13 cellular contexts compared by ENCODE assay signal in the genomic region with DNA sequence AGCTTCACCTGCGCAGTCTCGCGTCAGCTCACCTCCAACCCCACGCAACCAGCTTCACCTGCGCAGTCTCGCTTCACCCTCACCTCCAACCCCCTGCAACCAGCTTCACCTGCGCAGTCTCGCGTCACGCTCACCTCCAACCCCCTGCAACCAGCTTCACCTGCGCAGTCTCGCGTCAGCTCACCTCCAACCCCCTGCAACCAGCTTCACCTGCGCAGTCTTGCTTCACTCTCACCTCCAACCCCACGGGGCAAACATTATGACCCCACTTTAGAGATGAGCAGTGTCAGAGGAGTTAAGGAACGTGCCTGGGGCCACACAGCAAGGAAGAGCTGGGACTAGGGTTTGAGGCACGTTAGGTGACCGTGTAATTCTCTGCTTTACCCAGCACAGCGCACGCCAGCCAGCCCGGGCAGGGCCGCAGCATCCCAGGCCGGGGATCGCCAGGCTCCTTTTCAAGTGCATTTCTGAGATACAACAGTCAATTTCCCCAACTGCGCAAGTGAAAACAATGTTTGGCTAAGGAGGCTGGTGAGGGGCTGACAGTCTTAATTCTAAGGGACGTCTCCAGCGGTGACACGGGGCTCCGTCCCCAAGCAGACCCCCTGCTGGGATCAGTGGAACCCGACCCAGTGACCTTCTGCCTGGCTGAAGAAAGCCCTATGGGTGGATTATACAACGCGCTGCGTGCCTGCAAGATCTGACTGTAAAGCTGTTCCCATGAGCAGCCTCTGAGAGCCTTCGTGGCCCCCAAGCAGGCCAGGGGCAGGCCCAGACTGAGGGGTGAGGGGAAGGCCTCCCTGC. TPM values are rescaled to one million over a fixed set of nuclear protein-coding genes. Genes with fewer than 3 reads are reported as not detected.
DNase-seq lines count a peak whose midpoint lies in the region; ATAC-seq, FAIRE-seq and TF ChIP-seq lines count a peak whose summit lies in the region.
"Had no signal": no experiment of that assay in that cellular context is flagged by ENCODE, and none has a peak within 500 bp of the region (broad histone marks: within the 10 kb centered on the region; RNA-seq: fewer than 3 reads in every experiment).

No MANE protein-coding gene starts in this region.

- intact Hi-C loops in HepG2 (cut with micrococcal nuclease; ENCODE audit: unreplicated experiment), result no loop called here
- intact Hi-C loops in right lobe of liver (cut with DNase I), result no loop called here
- intact Hi-C loops in psoas muscle (cut with DNase I), result loop anchor here in 1 of 2 donors (5.0 kb wide), 1 partner anchor 60 kb away; no protein-coding TSS in a partner anchor

- DNase-seq in HepG2 (ENCODE audit: low spot score) (no peak), right lobe of liver (no peak), endodermal cell (no peak), osteoblast (ENCODE audit: insufficient read length, low spot score, missing footprints) (no peak), psoas muscle (no peak), kidney tubule cell (ENCODE audit: low spot score) (no peak)
- DNase-seq: activated naive CD4-positive, alpha-beta T cell treated with anti-CD3 and anti-CD28 coated beads for 36 hours; DMS153 had no signal

- 86% methylated on average over 28 of the region's 34 CpGs for WGBS in HepG2 (ENCODE audit: low lambda C conversion rate)
- WGBS in right lobe of liver (ENCODE audit: insufficient coverage, low coverage, low lambda C conversion rate, missing lambda C conversion rate), result 97% methylated on average over 17 of the region's 34 CpGs
- WGBS in endodermal cell (ENCODE audit: insufficient coverage in 1 of 2, insufficient read length in 1 of 2), 2 experiments, result 88 to 89% methylated on average over 26 to 34 of the region's 34 CpGs
- 77 to 89% (median 83%) methylated on average over 34 of the region's 34 CpGs for WGBS in psoas muscle, 3 donors

- TF ChIP-seq EP300 in HepG2 (IDR thresholded peaks at IDR 0.05; ENCODE audit: low read depth in 2 of 2, low read length in 2 of 2), result no peak
- no peak for TF ChIP-seq EP300 in HepG2 (CRISPR knock-in tag; IDR thresholded peaks at IDR 0.05; ENCODE audit: borderline replicate concordance)

- no peak for TF ChIP-seq POLR2A in HepG2 (IDR thresholded peaks at IDR 0.05; ENCODE audit: insufficient read depth in 1 of 2, low read depth in 2 of 2, low read length in 2 of 2)
- TF ChIP-seq POLR2A in right lobe of liver (IDR thresholded peaks at IDR 0.05), result no peak

- H3K36me3 Mint-ChIP-seq in endodermal cell (ENCODE audit: low read depth), result no peaks in the 10 kb centered on the region
- H3K36me3 Mint-ChIP-seq: natural killer cell treated with Interleukin-12 subunit alpha and Interleukin-12 subunit beta and Interleukin-15 and Interleukin-18, amount 100 ng/mL, for 72 hours had no signal

- TF ChIP-seq RAD21 in HepG2 (CRISPR knock-in tag; IDR thresholded peaks at IDR 0.05), result no peak

- TF ChIP-seq CTCF in HepG2 (CRISPR knock-in tag; IDR thresholded peaks at IDR 0.05), result no peak
- no peak for TF ChIP-seq CTCF in right lobe of liver (IDR thresholded peaks at IDR 0.05)
- TF ChIP-seq CTCF in endodermal cell (conservative IDR thresholded peaks at IDR 0.05), result no peak
- no peak for TF ChIP-seq CTCF in osteoblast (IDR thresholded peaks at IDR 0.05; ENCODE audit: extremely low read depth, low read depth, low read length)
- no peak for TF ChIP-seq CTCF in psoas muscle (IDR thresholded peaks at IDR 0.05)

- H3K9me3 ChIP-seq in HepG2 (ENCODE audit: low read length) (no peaks in the 10 kb centered on the region), right lobe of liver (no peaks in the 10 kb centered on the region), endodermal cell (ENCODE audit: control insufficient read depth, low read length) (no peaks in the 10 kb centered on the region), osteoblast (ENCODE audit: low read depth, low read length) (no peaks in the 10 kb centered on the region), psoas muscle (no peaks in the 10 kb centered on the region)

- H3K36me3 ChIP-seq in HepG2 (replicated peaks in 1 of 2; ENCODE audit: control insufficient read depth in 1 of 2, insufficient read depth in 2 of 2, low read length in 2 of 2) (no peaks in the 10 kb centered on the region), right lobe of liver (no peaks in the 10 kb centered on the region), endodermal cell (ENCODE audit: control insufficient read depth, insufficient read depth, low read length) (no peaks in the 10 kb centered on the region), osteoblast (ENCODE audit: insufficient read depth, low read length) (no peaks in the 10 kb centered on the region), psoas muscle (ENCODE audit: insufficient read depth in 1 of 2, low read depth in 1 of 2) (no peaks in the 10 kb centered on the region)

- H3K4me2 ChIP-seq in HepG2 (ENCODE audit: low read depth, low read length) (peak overlapping the region; percentile 55), osteoblast (ENCODE audit: insufficient read depth, low read length) (peak overlapping the region; percentile 34)

- H3K4me1 ChIP-seq in HepG2 (ENCODE audit: insufficient read depth, low read length) (peaks cover 57% of the 10 kb centered on the region), right lobe of liver (no peaks in the 10 kb centered on the region), endodermal cell (ENCODE audit: control insufficient read depth, insufficient read depth, low read length) (no peaks in the 10 kb centered on the region), osteoblast (ENCODE audit: insufficient read depth, low read length) (peaks cover 39% of the 10 kb centered on the region), psoas muscle (no peaks in the 10 kb centered on the region)

- H2AFZ ChIP-seq in HepG2 (ENCODE audit: low read length), result no peak overlapping the region
- peak overlapping the region; percentile 82 for H2AFZ ChIP-seq in osteoblast (ENCODE audit: low read length)

- H3K27ac Mint-ChIP-seq in endodermal cell, result peak overlapping the region; percentile 17
- H3K27ac Mint-ChIP-seq: activated naive CD4-positive, alpha-beta T cell treated with anti-CD3 and anti-CD28 coated beads for 36 hours; natural killer cell treated with Interleukin-12 subunit alpha and Interleukin-12 subunit beta and Interleukin-15 and Interleukin-18, amount 100 ng/mL, for 72 hours had no signal

- H4K20me1 ChIP-seq in HepG2 (ENCODE audit: insufficient read depth, low read length) (no peaks in the 10 kb centered on the region), osteoblast (ENCODE audit: insufficient read depth, low read length) (no peaks in the 10 kb centered on the region)

- H3K27me3 Mint-ChIP-seq in endodermal cell (ENCODE audit: insufficient read depth), result no peaks in the 10 kb centered on the region
- H3K27me3 Mint-ChIP-seq: natural killer cell treated with Interleukin-12 subunit alpha and Interleukin-12 subunit beta and Interleukin-15 and Interleukin-18, amount 100 ng/mL, for 72 hours had no signal

- H3K4me3 Mint-ChIP-seq in endodermal cell, result no peak overlapping the region
- H3K4me3 Mint-ChIP-seq: activated naive CD4-positive, alpha-beta T cell treated with anti-CD3 and anti-CD28 coated beads for 36 hours; natural killer cell treated with Interleukin-12 subunit alpha and Interleukin-12 subunit beta and Interleukin-15 and Interleukin-18, amount 100 ng/mL, for 72 hours had no signal

- H3K9me3 Mint-ChIP-seq in endodermal cell, result no peaks in the 10 kb centered on the region
- H3K9me3 Mint-ChIP-seq: natural killer cell treated with Interleukin-12 subunit alpha and Interleukin-12 subunit beta and Interleukin-15 and Interleukin-18, amount 100 ng/mL, for 72 hours had no signal

- ATAC-seq in HepG2 (no peak), right lobe of liver (no peak), GM18517 (IDR thresholded peaks at IDR 0.05; ENCODE audit: unreplicated experiment) (no peak), psoas muscle (no peak), GM21825 (IDR thresholded peaks at IDR 0.05; ENCODE audit: unreplicated experiment) (no peak)

- H3K4me1 Mint-ChIP-seq in endodermal cell, result peaks cover 4% of the 10 kb centered on the region

- no peak for FAIRE-seq in HepG2 (lab: Jason Lieb, UNC)
- FAIRE-seq: colon had no signal

- H3K27ac ChIP-seq in HepG2 (ENCODE audit: extremely low read length, insufficient read depth, low read length) (no peak overlapping the region), right lobe of liver (no peak overlapping the region), endodermal cell (ENCODE audit: low read depth, low read length) (no peak overlapping the region), osteoblast (ENCODE audit: low read depth, low read length) (peak overlapping the region; percentile 87), psoas muscle (no peak overlapping the region)
- H3K27ac ChIP-seq: SK-N-MC had no signal

- CTCF ChIA-PET in HepG2 (lab: Yijun Ruan, JAX; ENCODE audit: low intra/inter-chr PET ratio, low total read pairs), result no interaction called here

- H3K27me3 ChIP-seq in HepG2 (ENCODE audit: control insufficient read depth in 1 of 2, insufficient read depth in 2 of 2, low read length in 2 of 2), result no peaks in the 10 kb centered on the region; a peak in 1 of 5 replicates
- H3K27me3 ChIP-seq in right lobe of liver, result no peaks in the 10 kb centered on the region
- no peaks in the 10 kb centered on the region for H3K27me3 ChIP-seq in endodermal cell (ENCODE audit: control insufficient read depth, insufficient read depth, low read length, poor library complexity, severe bottlenecking)
- H3K27me3 ChIP-seq in osteoblast (ENCODE audit: insufficient read depth, low read length), result no peaks in the 10 kb centered on the region
- H3K27me3 ChIP-seq in psoas muscle (ENCODE audit: insufficient read depth in 3 of 3, low read length in 2 of 3), result peaks cover 0 to 9% (median 0%) of the 10 kb centered on the region in 3 donors

- in situ Hi-C loops in HepG2 (cut with HindIII; ENCODE audit: extremely low pct_ligation_motif_present, low pct_unique_long_range_greater_than_20kb), result no loop called here

- H3K79me2 ChIP-seq in HepG2 (ENCODE audit: insufficient read depth, low read length), result no peaks in the 10 kb centered on the region
- no peaks in the 10 kb centered on the region for H3K79me2 ChIP-seq in osteoblast (ENCODE audit: insufficient read depth, low read length)

- peak overlapping the region in 1 of 3 experiments; percentile 9; a peak in 1 of 6 replicates for H3K4me3 ChIP-seq in HepG2 (replicated peaks in 1 of 3; ENCODE audit: insufficient read depth in 1 of 3, low read depth in 2 of 3, low read length in 3 of 3)
- H3K4me3 ChIP-seq in right lobe of liver, result no peak overlapping the region
- H3K4me3 ChIP-seq in endodermal cell (ENCODE audit: low read length), result no peak overlapping the region
- H3K4me3 ChIP-seq in osteoblast (ENCODE audit: insufficient read depth, low read length), result no peak overlapping the region
- no peak overlapping the region for H3K4me3 ChIP-seq in psoas muscle
- H3K4me3 ChIP-seq: SK-N-MC had no signal

- POLR2A ChIA-PET in HepG2 (lab: Yijun Ruan, JAX), result interaction anchor here (1.3 to 1.9 kb wide), 2 partner anchors 11 to 169 kb away, joined by 9 to 12 read pairs; no protein-coding TSS in a partner anchor

- H3K9ac ChIP-seq in HepG2 (ENCODE audit: insufficient read depth, low read depth, low read length) (peak overlapping the region; percentile 47), endodermal cell (ENCODE audit: extremely low read depth, low read length, poor library complexity, severe bottlenecking) (no peak overlapping the region)

- BruUV-seq in HepG2 (replicated peaks; lab: Mats Ljungman, UMichigan), result no TSS peak

RNA-seq across cellular contexts. Expression of gene PDGFA, which starts 22.7 kb away (rescaled TPM):
- total RNA-seq in HepG2 (2016; rRNA removed; fragmentation: Illumina TruSeq; extraction: Trizol) (0.80 and 1.5 TPM in 2 replicates), right lobe of liver (10 to 100 TPM in 3 of 6 experiments, 1 to 10 TPM in 3; 2.3 to 20.9 (median 8.4) TPM), endodermal cell (10 to 100 TPM; 11.9 to 24.1 TPM), osteoblast (32.6 and 35.9 TPM in 2 replicates), psoas muscle (10 to 100 TPM; 13.9 to 30.4 (median 19.2) TPM)
- total RNA-seq in HepG2 (2016; cell fraction: cytosol; rRNA removed; fragmentation: Illumina TruSeq; extraction: Trizol; ENCODE audit: low read depth), result 1.1 and 1.6 TPM in 2 replicates
- total RNA-seq in HepG2 (2016; cell fraction: insoluble cytoplasmic fraction; rRNA removed; fragmentation: Illumina TruSeq; extraction: Trizol), result 1.0 and 1.8 TPM in 2 replicates
- total RNA-seq in HepG2 (2016; cell fraction: membrane; rRNA removed; fragmentation: Illumina TruSeq; extraction: Trizol), result 2.6 and 3.0 TPM in 2 replicates
- 1.3 and 1.4 TPM in 2 replicates for total RNA-seq in HepG2 (2016; cell fraction: nucleus; rRNA removed; fragmentation: Illumina TruSeq; extraction: Trizol)
- polyA plus RNA-seq in HepG2 (2011; rRNA removed) (2.4 and 3.4 TPM in 2 replicates), psoas muscle (10 to 100 TPM in 2 of 3 donors, 1 to 10 TPM in 1; 9.1 to 24.4 (median 15.3) TPM)
- 1.2 and 2.1 TPM in 2 replicates for polyA plus RNA-seq in HepG2 (2011; cell fraction: cytosol; rRNA removed)
- polyA plus RNA-seq in HepG2 (2011; cell fraction: nucleus; rRNA removed), result 2.9 and 5.0 TPM in 2 replicates
- 1.2 and 1.3 TPM in 2 replicates for polyA plus RNA-seq in HepG2 (2012)
- polyA plus RNA-seq in HepG2 (2016; cell fraction: cytosol; fragmentation: Illumina TruSeq; extraction: Trizol; ENCODE audit: low read depth), result 0.57 and 0.60 TPM in 2 replicates
- 0.93 and 1.1 TPM in 2 replicates for polyA plus RNA-seq in HepG2 (2016; cell fraction: insoluble cytoplasmic fraction; fragmentation: Illumina TruSeq; extraction: Trizol; ENCODE audit: low read depth)
- 1.1 TPM in 2 replicates for polyA plus RNA-seq in HepG2 (2016; cell fraction: membrane; fragmentation: Illumina TruSeq; extraction: Trizol; ENCODE audit: low read depth)
- 1.9 TPM in 2 replicates for polyA plus RNA-seq in HepG2 (2016; cell fraction: nucleus; fragmentation: Illumina TruSeq; extraction: Trizol; ENCODE audit: insufficient read depth, low read depth)
- polyA minus RNA-seq in HepG2 (2011; rRNA and poly(A)+ RNA removed; ENCODE audit: low replicate concordance), result 14.6 and 20.5 TPM in 2 replicates
- polyA minus RNA-seq in HepG2 (2011; cell fraction: cytosol; rRNA and poly(A)+ RNA removed), result 4.8 and 15.5 TPM in 2 replicates
- polyA minus RNA-seq in HepG2 (2011; cell fraction: nucleus; rRNA and poly(A)+ RNA removed), result 2.3 and 2.4 TPM in 2 replicates
- polyA plus RNA-seq in endodermal cell (2013, experiment 1 of 2), result 7.7 TPM
- polyA plus RNA-seq in endodermal cell (2013, experiment 2 of 2), result 5.3 TPM
